ENCODE assay signal across 22 cellular contexts in the genomic region with DNA sequence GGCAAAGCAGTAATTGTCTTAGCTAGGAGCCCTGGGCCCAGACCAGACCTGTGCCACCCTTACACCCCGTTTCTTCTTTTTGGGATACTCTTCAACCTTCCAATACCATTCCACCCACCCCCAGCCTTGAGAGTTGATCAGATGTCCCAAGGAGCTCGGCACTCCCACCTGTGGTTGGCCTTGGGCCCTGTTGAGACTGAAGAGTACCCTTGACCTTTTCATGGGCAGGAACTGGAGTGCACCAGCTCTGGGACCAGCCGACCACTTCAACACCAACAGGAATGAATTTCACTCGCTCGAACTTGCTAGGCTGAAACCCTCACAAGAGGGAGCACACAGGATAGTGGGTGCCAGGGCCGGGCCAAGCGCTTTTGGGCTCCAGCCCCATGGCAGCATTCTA.
DNase-seq lines count a peak whose midpoint lies in the region; ATAC-seq and TF ChIP-seq lines count a peak whose summit lies in the region.
"Had no signal": no experiment of that assay in that cellular context is flagged by ENCODE, and none has a peak within 500 bp of the region (broad histone marks: within the 10 kb centered on the region; RNA-seq: fewer than 3 reads in every experiment).

No MANE protein-coding gene starts in this region.

- intact Hi-C loops in esophagus muscularis mucosa (cut with DNase I) (no loop called here), lower lobe of right lung (cut with DNase I) (no loop called here), A673 (cut with micrococcal nuclease; ENCODE audit: unreplicated experiment) (no loop called here)

- no peak overlapping the region for H3K4me3 Mint-ChIP-seq in activated naive CD8-positive, alpha-beta T cell treated with anti-CD3 and anti-CD28 coated beads, Interleukin-2, amount 50 U/mL, for 24 hours
- H3K4me3 Mint-ChIP-seq in activated naive CD8-positive, alpha-beta T cell treated with anti-CD3 and anti-CD28 coated beads for 36 hours = no peak overlapping the region
- H3K4me3 Mint-ChIP-seq: CD14-positive monocyte; CD4-positive, alpha-beta T cell; CD8-positive, alpha-beta memory T cell had no signal

- no peak for DNase-seq in activated naive CD8-positive, alpha-beta T cell treated with anti-CD3 and anti-CD28 coated beads, Interleukin-2, amount 50 U/mL, for 24 hours
- DNase-seq in activated naive CD8-positive, alpha-beta T cell treated with anti-CD3 and anti-CD28 coated beads for 36 hours = no peak
- DNase-seq in esophagus muscularis mucosa (ENCODE audit: extremely low spot score) (peak; percentile 50), lower lobe of right lung (peak; percentile 65), upper lobe of left lung (peak; percentile 27 to 85), A673 (ENCODE audit: low spot score) (no peak), NCI-H1694 treated with DMSO at 0.1 percent for 48 hours (lab: John Stamatoyannopoulos, UW) (no peak), EL (no peak)
- DNase-seq: ACHN; AML-193; BE2C; CD4-positive, alpha-beta T cell; CD8-positive, alpha-beta memory T cell; DMS 273 treated with DMSO at 0.1 percent for 48 hours; DMS79; GF-D8; GOT3; H7; HCEC 1CT had no signal

- H3K36me3 ChIP-seq in esophagus muscularis mucosa (no peaks in the 10 kb centered on the region), lower lobe of right lung (no peaks in the 10 kb centered on the region), upper lobe of left lung (no peaks in the 10 kb centered on the region), A673 (ENCODE audit: insufficient read depth, low read length, poor library complexity, severe bottlenecking) (no peaks in the 10 kb centered on the region)
- H3K36me3 ChIP-seq: BE2C; BLaER1 treated with 17β-estradiol and CSF1 and Interleukin-3, amounts not matched to agents 10 nM and 100 nM had no signal

- H3K27ac ChIP-seq in esophagus muscularis mucosa (replicated peaks in 1 of 4) (no peak overlapping the region), lower lobe of right lung (no peak overlapping the region), upper lobe of left lung (peak overlapping the region in 2 of 4 donors; percentile 32 to 54), A673 (ENCODE audit: low read depth, low read length, poor library complexity, severe bottlenecking) (no peak overlapping the region)
- H3K27ac ChIP-seq: 22Rv1; BLaER1 treated with 17β-estradiol and CSF1 and Interleukin-3, amounts not matched to agents 10 nM and 100 nM had no signal

- TF ChIP-seq POLR2A in esophagus muscularis mucosa (IDR thresholded peaks at IDR 0.05; ENCODE audit: low read depth) = no peak
- peak in 1 of 4 donors; percentile 12 for TF ChIP-seq POLR2A in upper lobe of left lung (IDR thresholded peaks at IDR 0.05)

- H3K27ac Mint-ChIP-seq in activated naive CD8-positive, alpha-beta T cell treated with anti-CD3 and anti-CD28 coated beads, Interleukin-2, amount 50 U/mL, for 24 hours = no peak overlapping the region
- H3K27ac Mint-ChIP-seq in activated naive CD8-positive, alpha-beta T cell treated with anti-CD3 and anti-CD28 coated beads for 36 hours = no peak overlapping the region
- H3K27ac Mint-ChIP-seq: CD4-positive, alpha-beta T cell; CD8-positive, alpha-beta memory T cell had no signal

- CTCF ChIA-PET in A673 (lab: Charles Lee) = no interaction called here

- H3K4me3 ChIP-seq in esophagus muscularis mucosa (no peak overlapping the region), lower lobe of right lung (no peak overlapping the region), upper lobe of left lung (no peak overlapping the region), A673 (ENCODE audit: low read depth, low read length, poor library complexity, severe bottlenecking) (no peak overlapping the region)
- H3K4me3 ChIP-seq: BLaER1 treated with 17β-estradiol and CSF1 and Interleukin-3, amounts not matched to agents 10 nM and 100 nM had no signal

- peaks cover 1% of the 10 kb centered on the region for H3K36me3 Mint-ChIP-seq in activated naive CD8-positive, alpha-beta T cell treated with anti-CD3 and anti-CD28 coated beads, Interleukin-2, amount 50 U/mL, for 24 hours (ENCODE audit: low read depth)
- H3K36me3 Mint-ChIP-seq in activated naive CD8-positive, alpha-beta T cell treated with anti-CD3 and anti-CD28 coated beads for 36 hours = peaks cover 4% of the 10 kb centered on the region
- H3K36me3 Mint-ChIP-seq: CD14-positive monocyte; CD8-positive, alpha-beta memory T cell had no signal

- TF ChIP-seq CTCF in esophagus muscularis mucosa (IDR thresholded peaks at IDR 0.05) = no peak
- no peak for TF ChIP-seq CTCF in lower lobe of right lung (IDR thresholded peaks at IDR 0.05)
- TF ChIP-seq CTCF in upper lobe of left lung (IDR thresholded peaks at IDR 0.05) = no peak
- no peak for TF ChIP-seq CTCF in A673 (conservative IDR thresholded peaks at IDR 0.05; ENCODE audit: low read depth, low read length)

- peaks cover 10% of the 10 kb centered on the region for H3K27me3 Mint-ChIP-seq in activated naive CD8-positive, alpha-beta T cell treated with anti-CD3 and anti-CD28 coated beads, Interleukin-2, amount 50 U/mL, for 24 hours
- H3K27me3 Mint-ChIP-seq in activated naive CD8-positive, alpha-beta T cell treated with anti-CD3 and anti-CD28 coated beads for 36 hours = peaks cover 13% of the 10 kb centered on the region

- H3K9me3 ChIP-seq in esophagus muscularis mucosa (peaks cover 0 to 7% (median 2%) of the 10 kb centered on the region in 4 donors), lower lobe of right lung (no peaks in the 10 kb centered on the region), upper lobe of left lung (no peaks in the 10 kb centered on the region), A673 (ENCODE audit: low read depth, low read length, poor library complexity, severe bottlenecking) (peaks cover 6% of the 10 kb centered on the region)
- H3K9me3 ChIP-seq: BE2C had no signal

- peaks cover 17% of the 10 kb centered on the region for H3K9me3 Mint-ChIP-seq in activated naive CD8-positive, alpha-beta T cell treated with anti-CD3 and anti-CD28 coated beads, Interleukin-2, amount 50 U/mL, for 24 hours
- peaks cover 6% of the 10 kb centered on the region for H3K9me3 Mint-ChIP-seq in activated naive CD8-positive, alpha-beta T cell treated with anti-CD3 and anti-CD28 coated beads for 36 hours

- 98% methylated on average over 7 of the region's 7 CpGs for WGBS in esophagus muscularis mucosa
- WGBS in upper lobe of left lung, 2 donors = 78 to 82% methylated on average over 3 to 7 of the region's 7 CpGs

- H3K4me1 Mint-ChIP-seq in activated naive CD8-positive, alpha-beta T cell treated with anti-CD3 and anti-CD28 coated beads, Interleukin-2, amount 50 U/mL, for 24 hours = no peaks in the 10 kb centered on the region
- no peaks in the 10 kb centered on the region for H3K4me1 Mint-ChIP-seq in activated naive CD8-positive, alpha-beta T cell treated with anti-CD3 and anti-CD28 coated beads for 36 hours
- H3K4me1 Mint-ChIP-seq: CD14-positive monocyte; CD8-positive, alpha-beta memory T cell had no signal

- POLR2A ChIA-PET in A673 (lab: Charles Lee; ENCODE audit: low non-redundant PET) = no interaction called here

- ATAC-seq in activated naive CD8-positive, alpha-beta T cell treated with anti-CD3 and anti-CD28 coated beads, Interleukin-2, amount 50 U/mL, for 24 hours = peak; percentile 15
- ATAC-seq in lower lobe of right lung (peak; percentile 86 to 92), upper lobe of left lung (ENCODE audit: low FRiP score in 2 of 2) (peak in 1 of 2 donors; percentile 80)

- peaks cover 0 to 4% (median 0%) of the 10 kb centered on the region in 4 donors for H3K4me1 ChIP-seq in esophagus muscularis mucosa
- H3K4me1 ChIP-seq in lower lobe of right lung = peaks cover 10% of the 10 kb centered on the region
- H3K4me1 ChIP-seq in upper lobe of left lung = peaks cover 0 to 7% (median 0%) of the 10 kb centered on the region in 4 donors
- no peaks in the 10 kb centered on the region for H3K4me1 ChIP-seq in A673 (ENCODE audit: insufficient read depth, low read length, poor library complexity, severe bottlenecking)
- H3K4me1 ChIP-seq: BE2C had no signal

- TF ChIP-seq EP300 in esophagus muscularis mucosa (IDR thresholded peaks at IDR 0.05) = no peak
- TF ChIP-seq EP300 in upper lobe of left lung (IDR thresholded peaks at IDR 0.05) = peak in 1 of 4 donors; percentile 81

- no TSS peak for BruUV-seq in A673 (replicated peaks; lab: Mats Ljungman, UMichigan)

- no peaks in the 10 kb centered on the region for H3K27me3 ChIP-seq in esophagus muscularis mucosa
- no peaks in the 10 kb centered on the region for H3K27me3 ChIP-seq in lower lobe of right lung (ENCODE audit: low read depth)
- H3K27me3 ChIP-seq in upper lobe of left lung = no peaks in the 10 kb centered on the region
- no peaks in the 10 kb centered on the region for H3K27me3 ChIP-seq in A673 (replicated peaks; ENCODE audit: insufficient read depth, low read depth, low read length, poor library complexity)
- H3K27me3 ChIP-seq: BE2C; BLaER1 treated with 17β-estradiol and CSF1 and Interleukin-3, amounts not matched to agents 10 nM and 100 nM had no signal

Comparison
In these comparisons a context has a peak if more than half of its experiments do, and no peak if none do; other contexts are left out.
1. DNase-seq: peak in esophagus muscularis mucosa (single experiment), lower lobe of right lung (single experiment) and upper lobe of left lung (2 of 2); none in activated naive CD8-positive, alpha-beta T cell treated with anti-CD3 and anti-CD28 coated beads, Interleukin-2, amount 50 U/mL, for 24 hours (single experiment), activated naive CD8-positive, alpha-beta T cell treated with anti-CD3 and anti-CD28 coated beads for 36 hours (single experiment), A673 (single experiment), NCI-H1694 treated with DMSO at 0.1 percent for 48 hours (single experiment) and EL (single experiment).